ENCODE assay signal across 8 cellular contexts in genomic region chr3:176514297-176514696, GRCh38.
DNase-seq lines count a peak whose midpoint lies in the region; ATAC-seq, FAIRE-seq and TF ChIP-seq lines count a peak whose summit lies in the region.

No MANE protein-coding gene starts in this region.

- intact Hi-C loops in PC-9 (cut with micrococcal nuclease; ENCODE audit: unreplicated experiment) = loop anchor here (1.0 to 10.0 kb wide), 2 partner anchors 425 to 1871 kb away; no protein-coding TSS in a partner anchor

- TF ChIP-seq CTCF in A549 (IDR thresholded peaks at IDR 0.05) (peak; percentile 11; the same call in 1 of the 3 replicates), GM10248 (IDR thresholded peaks at IDR 0.05; ENCODE audit: control extremely low read depth, extremely low read depth, low read depth, missing control alignments) (peak; percentile 19), PC-9 (conservative IDR thresholded peaks at IDR 0.05) (peak; percentile 93), fibroblast of mammary gland (conservative IDR thresholded peaks at IDR 0.05; ENCODE audit: control insufficient read depth, insufficient read depth, low read depth, low read length) (peak; percentile 57)

- H3K9me2 ChIP-seq in PC-9 (ENCODE audit: insufficient read depth) = peaks cover 8% of the 10 kb centered on the region; the same call in 1 of the 2 replicates

- no peaks in the 10 kb centered on the region for H3K79me2 ChIP-seq in PC-9 (ENCODE audit: low read depth)

- H3K4me1 ChIP-seq in A549 (no peaks in the 10 kb centered on the region), PC-9 (replicated peaks; ENCODE audit: insufficient read depth) (no peaks in the 10 kb centered on the region)

- no peak for TF ChIP-seq POLR2A in A549 (IDR thresholded peaks at IDR 0.05; ENCODE audit: low read length)

- BruUV-seq in PC-9 (replicated peaks; lab: Mats Ljungman, UMichigan) = no TSS peak

- CTCF ChIA-PET in A549 (lab: Yijun Ruan, JAX) (interaction anchor here (0.9 kb wide), 1 partner anchor 134 kb away, joined by 3 read pairs; no protein-coding TSS in a partner anchor), GM10248 (lab: Yijun Ruan, JAX) (interaction anchor here (0.8 kb wide), 1 partner anchor 18 kb away, joined by 3 read pairs; no protein-coding TSS in a partner anchor), PC-9 (lab: Charles Lee) (interaction anchor here (0.8 kb wide), 1 partner anchor 1871 kb away, joined by 3 read pairs; no protein-coding TSS in a partner anchor)

- no peaks in the 10 kb centered on the region for H3K27me3 ChIP-seq in PC-9 (ENCODE audit: insufficient read depth, low read depth)

- H3K9me3 ChIP-seq in A549 (peaks cover 4% of the 10 kb centered on the region; the same call in 1 of the 3 replicates), PC-9 (ENCODE audit: insufficient read depth, low read depth) (0 out of 2 replicates have a peak, but pooled peaks cover 8% of the 10 kb centered on the region)

- peak; percentile 8 to 38 for DNase-seq in A549 (ENCODE audit: low read depth in 1 of 2, low spot score in 1 of 2)
- no peak for DNase-seq in GM10248 (ENCODE audit: extremely low spot score)
- DNase-seq in PC-9 = peak; percentile 25 to 43
- DNase-seq in fibroblast of mammary gland (ENCODE audit: low read depth) = peak; percentile 58
- peak; percentile 1 to 10 for DNase-seq in stimulated activated CD4-positive, alpha-beta T cell treated with anti-CD3 and anti-CD28 coated beads, Interleukin-4, amount 100 ng/mL, for 48 hours (ENCODE audit: low read depth in 2 of 2)
- DNase-seq in NCI-H2227 treated with DMSO at 0.1 percent for 48 hours (lab: John Stamatoyannopoulos, UW) = no peak
- no peak for DNase-seq in putamen (ENCODE audit: low spot score)
- DNase-seq in NCI-H2107 treated with DMSO at 0.1 percent for 48 hours (lab: John Stamatoyannopoulos, UW; ENCODE audit: unreplicated experiment) = no peak

- TF ChIP-seq RAD21 in A549 (conservative IDR thresholded peaks at IDR 0.05 in 1 of 2, IDR thresholded peaks at IDR 0.05 in 1 of 2) = peak; percentile 23 to 59; a peak in 3 of 5 replicates

- H3K36me3 ChIP-seq in PC-9 (ENCODE audit: low read depth) = no peaks in the 10 kb centered on the region

- 53% methylated on average over 10 of the region's 10 CpGs for WGBS in A549 (ENCODE audit: missing lambda C conversion rate)

- FAIRE-seq in A549 (lab: Jason Lieb, UNC) = no peak

- no peak overlapping the region for H3K4me3 ChIP-seq in A549
- H3K4me3 ChIP-seq in PC-9 = no peak overlapping the region
- H3K4me3 ChIP-seq in fibroblast of mammary gland (ENCODE audit: control insufficient read depth, low read depth, low read length) = no peak overlapping the region

- no peak for TF ChIP-seq EP300 in A549 (IDR thresholded peaks at IDR 0.05)

- H3K4me2 ChIP-seq in A549 = no peak overlapping the region
- no peak overlapping the region for H3K4me2 ChIP-seq in PC-9

- H3K27ac ChIP-seq in A549 (no peak overlapping the region), PC-9 (no peak overlapping the region)

- POLR2A ChIA-PET in A549 (lab: Yijun Ruan, JAX) = no interaction called here
- POLR2A ChIA-PET in GM10248 (lab: Yijun Ruan, JAX) = no interaction called here
- POLR2A ChIA-PET in PC-9 (lab: Charles Lee; ENCODE audit: unreplicated experiment) = no interaction called here

- no peaks in the 10 kb centered on the region for H3F3A ChIP-seq in PC-9 (ENCODE audit: insufficient read depth, low read depth)

- no peak overlapping the region for H2AFZ ChIP-seq in PC-9

- no peaks in the 10 kb centered on the region for H4K20me1 ChIP-seq in PC-9 (ENCODE audit: insufficient read depth)

- ATAC-seq in A549 = peak in 1 of 2 experiments; percentile 57; a peak in 1 of 6 replicates

TF ChIP-seq in A549, 52 proteins besides CTCF, POLR2A, EP300 and RAD21:
- TF ChIP-seq KDM5A (IDR thresholded peaks at IDR 0.05) = no peak
- TF ChIP-seq MAFK (IDR thresholded peaks at IDR 0.05; ENCODE audit: partially characterized antibody) = no peak
- TF ChIP-seq REST (IDR thresholded peaks at IDR 0.05) = no peak

Comparison
In these comparisons a context has a peak if more than half of its experiments do, and no peak if none do; other contexts are left out.
1. DNase-seq: peak in A549 (2 of 2), PC-9 (2 of 2), fibroblast of mammary gland (single experiment) and stimulated activated CD4-positive, alpha-beta T cell treated with anti-CD3 and anti-CD28 coated beads, Interleukin-4, amount 100 ng/mL, for 48 hours (2 of 2); none in GM10248 (single experiment), NCI-H2227 treated with DMSO at 0.1 percent for 48 hours (single experiment), putamen (single experiment) and NCI-H2107 treated with DMSO at 0.1 percent for 48 hours (single experiment).
2. CTCF ChIP-seq: peak in every context shown above with its lines; median percentile 93 in PC-9; 57 in fibroblast of mammary gland; 19 in GM10248; 11 in A549.